ENCODE assay signal across 8 cellular contexts in genomic region chr1:31064685-31065309, GRCh38. TPM values are rescaled to one million over a fixed set of nuclear protein-coding genes. Genes with fewer than 3 reads are reported as not detected.
DNase-seq lines count a peak whose midpoint lies in the region; ATAC-seq and TF ChIP-seq lines count a peak whose summit lies in the region.

No MANE protein-coding gene starts in this region.

- H3K27me3 ChIP-seq in BE2C: no peaks in the 10 kb centered on the region
- no peaks in the 10 kb centered on the region for H3K27me3 ChIP-seq in gastrocnemius medialis

- in situ Hi-C loops in GM13977 (cut with MboI; ENCODE audit: low pct_unique_long_range_greater_than_20kb, low sequenced_read_pairs, unreplicated experiment): no loop called here
- in situ Hi-C loops in gastrocnemius medialis (cut with MboI; ENCODE audit: low sequenced_read_pairs in 4 of 4): no loop called here

- H3K4me1 ChIP-seq in BE2C: no peaks in the 10 kb centered on the region
- peaks cover 31 to 34% of the 10 kb centered on the region in 2 donors for H3K4me1 ChIP-seq in gastrocnemius medialis

- peak overlapping the region; percentile 92 to 97 (median 94) for H3K27ac ChIP-seq in gastrocnemius medialis

- peak overlapping the region; percentile 91 for H3K4me3 ChIP-seq in BE2C (ENCODE audit: low read depth, low read length)
- peak overlapping the region; percentile 79 to 91 (median 80) for H3K4me3 ChIP-seq in gastrocnemius medialis

- intact Hi-C loops in gastrocnemius medialis (cut with DNase I; ENCODE audit: low total_unique reads): loop anchor here (2.0 to 5.0 kb wide), 2 partner anchors 82 to 88 kb away; no protein-coding TSS in a partner anchor

- TF ChIP-seq POLR2A in gastrocnemius medialis (IDR thresholded peaks at IDR 0.05): no peak

- no peaks in the 10 kb centered on the region for H3K9me3 ChIP-seq in BE2C
- H3K9me3 ChIP-seq in gastrocnemius medialis: no peaks in the 10 kb centered on the region

- peak; percentile 8 to 16 for ATAC-seq in gastrocnemius medialis

- TF ChIP-seq CTCF in BE2C (IDR thresholded peaks at IDR 0.05; ENCODE audit: low read depth, low read length) (no peak), GM13977 (IDR thresholded peaks at IDR 0.05; ENCODE audit: extremely low read depth, insufficient read depth, missing control alignments) (no peak), gastrocnemius medialis (IDR thresholded peaks at IDR 0.05 in 4 of 5, conservative IDR thresholded peaks at IDR 0.05 in 1 of 5) (no peak)

- peak; percentile 5 for DNase-seq in BE2C
- DNase-seq in GM13977 (ENCODE audit: low spot score): peak; percentile 38
- DNase-seq in NCI-H2227 (lab: John Stamatoyannopoulos, UW; ENCODE audit: unreplicated experiment): peak; percentile 65
- DNase-seq in amygdala (lab: John Stamatoyannopoulos, UW): peak in 36 of 56 donors; percentile 6 to 82 (median 50)
- peak in 34 of 51 donors; percentile 6 to 94 (median 47) for DNase-seq in hypothalamus (lab: John Stamatoyannopoulos, UW)
- DNase-seq in gastrocnemius medialis: peak in 1 of 2 donors; percentile 21
- DNase-seq in cortex of kidney (lab: John Stamatoyannopoulos, UW): no peak
- DNase-seq in KG1 (lab: John Stamatoyannopoulos, UW): no peak

- no peaks in the 10 kb centered on the region for H3K36me3 ChIP-seq in BE2C
- H3K36me3 ChIP-seq in gastrocnemius medialis: no peaks in the 10 kb centered on the region

RNA-seq across cellular contexts. Expression of gene PUM1, which starts 0.7 kb away (rescaled TPM):
- polyA plus RNA-seq in BE2C (2012; ENCODE audit: insufficient read depth, insufficient read length, low read depth): 40.0 TPM
- total RNA-seq in gastrocnemius medialis: 100 to 1,000 TPM in 1 of 4 donors, 10 to 100 TPM in 3; 56.7 to 111 (median 76.4) TPM

Comparison
In these comparisons a context has a peak if more than half of its experiments do, and no peak if none do; other contexts are left out.
1. DNase-seq: peak in BE2C (single experiment), GM13977 (single experiment), NCI-H2227 (single experiment), amygdala (36 of 56) and hypothalamus (34 of 51); none in cortex of kidney (single experiment) and KG1 (single experiment).